28 cellular contexts compared by ENCODE assay signal in genomic region chr11:42299780-42300179, GRCh38.
"Had no signal": no experiment of that assay in that cellular context is flagged by ENCODE, and none has a peak within 500 bp of the region (broad histone marks: within the 10 kb centered on the region; RNA-seq: fewer than 3 reads in every experiment).

No MANE protein-coding gene starts in this region.

- H3K36me3 ChIP-seq: colonic mucosa, esophagus muscularis mucosa, esophagus squamous epithelium, gastroesophageal sphincter, heart left ventricle, heart right ventricle had no signal

- H2AFZ ChIP-seq: hepatocyte had no signal

- ATAC-seq: effector memory CD8-positive, alpha-beta T cell; esophagus mucosa; foreskin keratinocyte; gastroesophageal sphincter; heart left ventricle; heart right ventricle had no signal

- H3K27ac ChIP-seq: colonic mucosa, coronary artery, dorsolateral prefrontal cortex, epithelial cell of prostate, esophagus muscularis mucosa, esophagus squamous epithelium, foreskin keratinocyte, gastroesophageal sphincter, heart left ventricle, heart right ventricle, hepatocyte had no signal

- FAIRE-seq: colon, endometrium, endothelial cell of umbilical vein, frontal cortex had no signal

- H3K4me1 ChIP-seq: colonic mucosa, esophagus muscularis mucosa, esophagus squamous epithelium, foreskin keratinocyte, gastroesophageal sphincter, heart left ventricle, heart right ventricle had no signal

- H3K4me2 ChIP-seq: hepatocyte had no signal

- H3K27me3 ChIP-seq: colonic mucosa, dorsolateral prefrontal cortex, esophagus muscularis mucosa, esophagus squamous epithelium, foreskin keratinocyte, gastroesophageal sphincter, heart left ventricle, heart right ventricle, hepatocyte had no signal

- H3K9me3 ChIP-seq: colonic mucosa, esophagus squamous epithelium had no signal

- DNase-seq: colonic mucosa; cortex of kidney; dermis blood vessel endothelial cell; dorsolateral prefrontal cortex; effector CD4-positive, alpha-beta T cell; effector CD8-positive, alpha-beta T cell; effector memory CD4-positive, alpha-beta T cell; effector memory CD8-positive, alpha-beta T cell; endodermal cell; erythroblast; esophagus squamous epithelium; foreskin fibroblast; foreskin keratinocyte; foreskin melanocyte; glutamatergic neuron; head of caudate nucleus; heart left ventricle; heart right ventricle had no signal

- H3K79me2 ChIP-seq: hepatocyte had no signal

- H3K4me3 ChIP-seq: colonic mucosa, coronary artery, dorsolateral prefrontal cortex, esophagus muscularis mucosa, esophagus squamous epithelium, gastroesophageal sphincter, heart left ventricle, heart right ventricle, hepatocyte had no signal
